8 cellular contexts compared by ENCODE assay signal in the genomic region with DNA sequence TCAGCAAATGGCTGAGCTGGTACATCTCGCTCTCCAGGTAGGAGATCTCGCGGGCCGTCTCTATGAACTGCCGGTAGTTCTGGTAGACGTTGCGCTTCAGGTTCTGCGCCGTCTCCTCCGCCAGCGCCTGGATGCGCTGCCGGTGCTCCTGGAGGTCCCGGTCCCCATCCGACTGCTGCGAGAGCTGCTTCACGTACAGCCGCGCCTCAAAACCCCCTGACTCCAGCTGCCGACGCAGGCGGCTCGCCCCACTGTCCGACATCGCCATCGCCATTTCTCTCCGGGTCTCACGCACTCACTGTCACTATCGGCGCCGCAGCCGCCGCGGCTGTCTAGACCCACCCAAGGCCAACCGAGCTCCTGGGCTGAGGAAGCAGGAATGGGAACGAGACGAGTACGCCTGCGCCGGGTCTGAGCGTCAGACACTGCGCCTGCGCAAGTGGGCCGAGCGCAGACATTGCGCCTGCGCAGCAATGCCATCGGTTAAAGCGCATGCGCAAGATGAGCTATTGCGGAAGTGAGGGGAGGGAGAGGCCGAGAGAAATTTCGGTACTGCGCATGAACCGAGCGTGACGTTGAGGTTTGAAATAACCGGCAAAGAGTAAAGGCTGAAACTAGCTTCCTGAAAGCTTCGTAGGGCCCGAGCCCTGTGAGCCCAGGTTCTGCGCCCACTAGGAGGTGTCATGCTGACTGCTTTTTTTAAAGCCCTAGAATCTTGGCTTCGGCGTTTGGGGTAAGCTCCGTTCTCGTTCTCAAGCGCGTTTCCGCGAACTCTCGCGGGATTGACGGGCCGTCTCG. TPM values are rescaled to one million over a fixed set of nuclear protein-coding genes. Genes with fewer than 3 reads are reported as not detected.
DNase-seq lines count a peak whose midpoint lies in the region; TF ChIP-seq lines count a peak whose summit lies in the region.

A gene with protein sequence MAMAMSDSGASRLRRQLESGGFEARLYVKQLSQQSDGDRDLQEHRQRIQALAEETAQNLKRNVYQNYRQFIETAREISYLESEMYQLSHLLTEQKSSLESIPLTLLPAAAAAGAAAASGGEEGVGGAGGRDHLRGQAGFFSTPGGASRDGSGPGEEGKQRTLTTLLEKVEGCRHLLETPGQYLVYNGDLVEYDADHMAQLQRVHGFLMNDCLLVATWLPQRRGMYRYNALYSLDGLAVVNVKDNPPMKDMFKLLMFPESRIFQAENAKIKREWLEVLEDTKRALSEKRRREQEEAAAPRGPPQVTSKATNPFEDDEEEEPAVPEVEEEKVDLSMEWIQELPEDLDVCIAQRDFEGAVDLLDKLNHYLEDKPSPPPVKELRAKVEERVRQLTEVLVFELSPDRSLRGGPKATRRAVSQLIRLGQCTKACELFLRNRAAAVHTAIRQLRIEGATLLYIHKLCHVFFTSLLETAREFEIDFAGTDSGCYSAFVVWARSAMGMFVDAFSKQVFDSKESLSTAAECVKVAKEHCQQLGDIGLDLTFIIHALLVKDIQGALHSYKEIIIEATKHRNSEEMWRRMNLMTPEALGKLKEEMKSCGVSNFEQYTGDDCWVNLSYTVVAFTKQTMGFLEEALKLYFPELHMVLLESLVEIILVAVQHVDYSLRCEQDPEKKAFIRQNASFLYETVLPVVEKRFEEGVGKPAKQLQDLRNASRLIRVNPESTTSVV (minus strand): TSS at position 381 of the 798 bp plus-strand sequence. CDS start 107 bp downstream, at position 274.

- DNase-seq in GM06990 (ENCODE audit: extremely low read depth, insufficient read length) (peak; percentile 97), HFFc6 (peak; percentile 95), NB4 (ENCODE audit: low read depth) (peak; percentile 95), SK-N-MC (ENCODE audit: low read depth, low spot score) (peak; percentile 96), germinal center (ENCODE audit: low spot score) (peak; percentile 98), non-pigmented ciliary epithelial cell (ENCODE audit: low read depth) (peak; percentile 80), superior temporal gyrus (ENCODE audit: extremely low spot score) (peak; percentile 100)
- DNase-seq in activated naive CD4-positive, alpha-beta T cell treated with anti-CD3 and anti-CD28 coated beads, Interleukin-2, amount 10 ng/mL, durations not matched to agents 7 days and 5 days = peak; percentile 96

- H3K27ac ChIP-seq in SK-N-MC = peak within 1 kb of the TSS; percentile 97

- peak within 1 kb of the TSS; percentile 89 for H3K9ac ChIP-seq in SK-N-MC (ENCODE audit: insufficient read length)

- H3K9me3 ChIP-seq in SK-N-MC (ENCODE audit: low read depth, low read length) = no peaks in the 10 kb centered on the region

- peak within 1 kb of the TSS; percentile 100 for H3K4me3 Mint-ChIP-seq in HFFc6
- H3K4me3 Mint-ChIP-seq in activated naive CD4-positive, alpha-beta T cell treated with anti-CD3 and anti-CD28 coated beads, Interleukin-2, amount 10 ng/mL, durations not matched to agents 7 days and 5 days = peak within 1 kb of the TSS; percentile 98

- H3K4me1 Mint-ChIP-seq in HFFc6 (ENCODE audit: low read depth) = peaks cover 61% of the 10 kb centered on the region
- H3K4me1 Mint-ChIP-seq in activated naive CD4-positive, alpha-beta T cell treated with anti-CD3 and anti-CD28 coated beads, Interleukin-2, amount 10 ng/mL, durations not matched to agents 7 days and 5 days = peaks cover 60% of the 10 kb centered on the region

- peak; percentile 15 for TF ChIP-seq CTCF in GM06990 (IDR thresholded peaks at IDR 0.05; ENCODE audit: insufficient read depth, low read length, poor library complexity, severe bottlenecking)
- peak; percentile 39; the same call in 1 of the 2 replicates for TF ChIP-seq CTCF in HFFc6 (IDR thresholded peaks at IDR 0.05)
- TF ChIP-seq CTCF in NB4 (IDR thresholded peaks at IDR 0.05; ENCODE audit: low read depth, low read length) = peak; percentile 14

- H3K27ac Mint-ChIP-seq in HFFc6 = peak within 1 kb of the TSS; percentile 99
- peak within 1 kb of the TSS; percentile 98 for H3K27ac Mint-ChIP-seq in activated naive CD4-positive, alpha-beta T cell treated with anti-CD3 and anti-CD28 coated beads, Interleukin-2, amount 10 ng/mL, durations not matched to agents 7 days and 5 days

- H3K36me3 ChIP-seq in GM06990 (ENCODE audit: control insufficient read depth, insufficient read depth, low read length) (no peaks in the 10 kb centered on the region; the same call in 1 of the 2 replicates), SK-N-MC (ENCODE audit: insufficient read depth, low read length) (peaks cover 20% of the 10 kb centered on the region)

- TF ChIP-seq POLR2A in NB4 (IDR thresholded peaks at IDR 0.05; ENCODE audit: extremely low read depth, insufficient read length) = peak; percentile 72

- peaks cover 53% of the 10 kb centered on the region for H3K36me3 Mint-ChIP-seq in HFFc6 (ENCODE audit: low read depth)
- peaks cover 53% of the 10 kb centered on the region for H3K36me3 Mint-ChIP-seq in activated naive CD4-positive, alpha-beta T cell treated with anti-CD3 and anti-CD28 coated beads, Interleukin-2, amount 10 ng/mL, durations not matched to agents 7 days and 5 days

- no peaks in the 10 kb centered on the region for H3K9me3 Mint-ChIP-seq in HFFc6
- H3K9me3 Mint-ChIP-seq in activated naive CD4-positive, alpha-beta T cell treated with anti-CD3 and anti-CD28 coated beads, Interleukin-2, amount 10 ng/mL, durations not matched to agents 7 days and 5 days = no peaks in the 10 kb centered on the region

- CTCF ChIA-PET in activated naive CD4-positive, alpha-beta T cell treated with anti-CD3 and anti-CD28 coated beads, Interleukin-2, amount 10 ng/mL, durations not matched to agents 7 days and 5 days (lab: Charles Lee) = interaction anchor here (0.5 to 1.4 kb wide), 9 partner anchors 19 to 814 kb away, joined by 3 to 4 read pairs (median 3); no protein-coding TSS in a partner anchor

- H3K27me3 ChIP-seq in GM06990 (replicated peaks; ENCODE audit: control insufficient read depth, insufficient read depth, low read length) = no peaks in the 10 kb centered on the region

- H3K4me3 ChIP-seq in GM06990 (replicated peaks; ENCODE audit: low read depth, low read length) (peak within 1 kb of the TSS; percentile 97), NB4 (ENCODE audit: low read depth, low read length) (peak within 1 kb of the TSS; percentile 97), SK-N-MC (peak within 1 kb of the TSS; percentile 86)

- peaks cover 5% of the 10 kb centered on the region for H3K27me3 Mint-ChIP-seq in HFFc6 (ENCODE audit: insufficient read depth)
- H3K27me3 Mint-ChIP-seq in activated naive CD4-positive, alpha-beta T cell treated with anti-CD3 and anti-CD28 coated beads, Interleukin-2, amount 10 ng/mL, durations not matched to agents 7 days and 5 days = peaks cover 6% of the 10 kb centered on the region

RNA-seq across cellular contexts. Expression of the gene that starts here (rescaled TPM):
- 10 to 100 TPM; 12.3 to 14.8 (median 14.2) TPM for total RNA-seq in HFFc6 (2021; fragmentation: NEBNext Ultra II Directional; extraction: Animal tissue kit (Norgen Biotek cat#: 25700))

Comparison
In these comparisons a context has a peak if more than half of its experiments do, and no peak if none do; other contexts are left out.
1. Peak in every context shown above with its lines: DNase-seq, H3K4me3 ChIP-seq and H3K27ac ChIP-seq.